ENCODE assay signal across 15 cellular contexts in the genomic region with DNA sequence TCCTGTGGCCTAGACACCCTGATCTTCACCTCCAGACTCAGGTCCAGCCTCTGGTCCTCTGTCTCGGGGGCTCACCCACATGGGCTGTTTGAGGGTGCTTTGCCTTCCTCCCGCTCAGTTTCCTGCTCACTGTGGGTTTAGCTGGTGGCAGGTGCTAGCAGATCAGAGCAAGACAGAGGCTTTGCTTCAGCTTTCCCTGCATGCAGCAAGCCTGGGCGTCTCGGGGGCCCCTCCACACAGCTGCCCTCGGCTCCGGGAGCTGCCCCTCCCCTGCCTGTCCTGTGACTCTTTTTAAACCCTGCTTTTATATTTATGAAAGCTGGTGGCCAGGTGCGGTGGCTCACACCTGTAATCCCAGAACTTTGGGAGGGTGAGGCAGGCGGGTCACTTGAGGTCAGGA.
"Had no signal": no experiment of that assay in that cellular context is flagged by ENCODE, and none has a peak within 500 bp of the region (broad histone marks: within the 10 kb centered on the region; RNA-seq: fewer than 3 reads in every experiment).

No MANE protein-coding gene starts in this region.

- H3K27ac ChIP-seq: breast epithelium, dorsolateral prefrontal cortex, left ventricle myocardium inferior, testis had no signal

- H3K4me1 ChIP-seq: breast epithelium, testis had no signal

- H3K9me3 ChIP-seq: breast epithelium, left ventricle myocardium inferior, testis had no signal

- H3K27me3 Mint-ChIP-seq: stimulated activated naive CD8-positive, alpha-beta T cell treated with anti-CD3 and anti-CD28 coated beads, Interleukin-15, amount 100 ng/mL, for 72 hours had no signal

- H3K27me3 ChIP-seq: breast epithelium, testis had no signal

- H3K4me3 Mint-ChIP-seq: activated B cell treated with CpG ODN at 0.5 μM for 24 hours; activated CD4-positive, alpha-beta T cell treated with anti-CD3 and anti-CD28 coated beads, Interleukin-2, amount 10 ng/mL, durations not matched to agents 24 days and 14 days; nephron progenitor cell; T-helper 1 cell treated with Interleukin-12 subunit alpha and Interleukin-12 subunit beta and Interleukin-4 antibody, amounts not matched to agents 30 μg/mL and 1 μg/mL, for 36 hours had no signal

- H3K9me3 Mint-ChIP-seq: activated B cell treated with CpG ODN at 0.5 μM for 24 hours; activated CD4-positive, alpha-beta T cell treated with anti-CD3 and anti-CD28 coated beads, Interleukin-2, amount 10 ng/mL, durations not matched to agents 24 days and 14 days; activated naive CD4-positive, alpha-beta T cell treated with anti-CD3 and anti-CD28 coated beads, Interleukin-2, amount 50 U/mL, for 72 hours; nephron progenitor cell; stimulated activated naive CD8-positive, alpha-beta T cell treated with anti-CD3 and anti-CD28 coated beads, Interleukin-15, amount 100 ng/mL, for 72 hours; T-helper 1 cell treated with Interleukin-12 subunit alpha and Interleukin-12 subunit beta and Interleukin-4 antibody, amounts not matched to agents 30 μg/mL and 1 μg/mL, for 36 hours had no signal

- H3K4me3 ChIP-seq: breast epithelium, dorsolateral prefrontal cortex, left ventricle myocardium inferior, testis had no signal

- H3K36me3 ChIP-seq: breast epithelium, left ventricle myocardium inferior had no signal

- H3K27ac Mint-ChIP-seq: activated B cell treated with CpG ODN at 0.5 μM for 24 hours; activated CD4-positive, alpha-beta T cell treated with anti-CD3 and anti-CD28 coated beads, Interleukin-2, amount 10 ng/mL, durations not matched to agents 24 days and 14 days; activated naive CD4-positive, alpha-beta T cell treated with anti-CD3 and anti-CD28 coated beads, Interleukin-2, amount 50 U/mL, for 72 hours; T-helper 1 cell treated with Interleukin-12 subunit alpha and Interleukin-12 subunit beta and Interleukin-4 antibody, amounts not matched to agents 30 μg/mL and 1 μg/mL, for 36 hours had no signal

- H3K36me3 Mint-ChIP-seq: activated naive CD4-positive, alpha-beta T cell treated with anti-CD3 and anti-CD28 coated beads, Interleukin-2, amount 50 U/mL, for 72 hours had no signal

- DNase-seq: activated B cell treated with CpG ODN at 0.5 μM for 24 hours; activated CD4-positive, alpha-beta T cell treated with anti-CD3 and anti-CD28 coated beads, Interleukin-2, amount 10 ng/mL, durations not matched to agents 24 days and 14 days; anterior cingulate cortex; mesenchymal stem cell; nephron progenitor cell; stimulated activated CD4-positive, alpha-beta T cell treated with anti-CD3 and anti-CD28 coated beads, Interleukin-15, amount 100 ng/mL, for 24 hours; stimulated activated CD4-positive, alpha-beta T cell treated with anti-CD3 and anti-CD28 coated beads, Interleukin-4, amount 100 ng/mL, for 24 hours; stimulated activated naive CD8-positive, alpha-beta T cell treated with anti-CD3 and anti-CD28 coated beads, Interleukin-15, amount 100 ng/mL, for 72 hours; testis had no signal

- ATAC-seq: activated naive CD4-positive, alpha-beta T cell treated with anti-CD3 and anti-CD28 coated beads, Interleukin-2, amount 50 U/mL, for 72 hours; esophagus mucosa; stimulated activated naive CD8-positive, alpha-beta T cell treated with anti-CD3 and anti-CD28 coated beads, Interleukin-15, amount 100 ng/mL, for 72 hours had no signal
